9 cellular contexts compared by ENCODE assay signal in genomic region chr22:50641696-50642607, GRCh38. TPM values are rescaled to one million over a fixed set of nuclear protein-coding genes. Genes with fewer than 3 reads are reported as not detected.
A peak's percentile ranks its signal among the peaks of the same experiment; 100 is the strongest.
DNase-seq lines count a peak whose midpoint lies in the region; ATAC-seq and TF ChIP-seq lines count a peak whose summit lies in the region.
"Had no signal": no experiment of that assay in that cellular context is flagged by ENCODE, and none has a peak within 500 bp of the region (broad histone marks: within the 10 kb centered on the region; RNA-seq: fewer than 3 reads in every experiment).

No MANE protein-coding gene starts in this region.

- peaks cover 11% of the 10 kb centered on the region for H3K4me1 ChIP-seq in right cardiac atrium (ENCODE audit: control insufficient read depth, insufficient read depth, low read length)
- no peaks in the 10 kb centered on the region for H3K4me1 ChIP-seq in naive thymus-derived CD4-positive, alpha-beta T cell (ENCODE audit: control insufficient read depth in 2 of 2, insufficient read depth in 2 of 2, low read length in 2 of 2)

- peak; percentile 85 to 86 for ATAC-seq in right cardiac atrium
- no peak for ATAC-seq in naive thymus-derived CD4-positive, alpha-beta T cell
- no peak for ATAC-seq in HG02642 (IDR thresholded peaks at IDR 0.05; ENCODE audit: poor library complexity, unreplicated experiment)

- H3K27me3 Mint-ChIP-seq in progenitor cell of endocrine pancreas (peaks cover 3% of the 10 kb centered on the region), Calu3 (ENCODE audit: unreplicated experiment) (peaks cover 18% of the 10 kb centered on the region)
- H3K27me3 Mint-ChIP-seq in naive thymus-derived CD4-positive, alpha-beta T cell, result peaks cover 0 to 24% (median 12%) of the 10 kb centered on the region in 5 donors

- H3K9me3 ChIP-seq in right cardiac atrium (ENCODE audit: control insufficient read depth, low read length), result no peaks in the 10 kb centered on the region
- H3K9me3 ChIP-seq in naive thymus-derived CD4-positive, alpha-beta T cell (ENCODE audit: control insufficient read depth in 2 of 3, low read length in 3 of 3), result no peaks in the 10 kb centered on the region

- H3K9me3 Mint-ChIP-seq in progenitor cell of endocrine pancreas (ENCODE audit: low read depth) (peaks cover 3% of the 10 kb centered on the region), Calu3 (ENCODE audit: low read depth, unreplicated experiment) (no peaks in the 10 kb centered on the region)
- H3K9me3 Mint-ChIP-seq in naive thymus-derived CD4-positive, alpha-beta T cell, result peaks cover 0 to 3% (median 0%) of the 10 kb centered on the region in 11 donors

- no TSS peak for BruUV-seq in Calu3 (replicated peaks; lab: Mats Ljungman, UMichigan)

- no peak overlapping the region for H3K4me3 Mint-ChIP-seq in progenitor cell of endocrine pancreas (ENCODE audit: low read depth)
- H3K4me3 Mint-ChIP-seq in naive thymus-derived CD4-positive, alpha-beta T cell, result no peak overlapping the region
- no peak overlapping the region for H3K4me3 Mint-ChIP-seq in Calu3 (ENCODE audit: low read depth, unreplicated experiment)

- no peak overlapping the region for H3K4me3 ChIP-seq in GM06990 (replicated peaks; ENCODE audit: low read depth, low read length)
- H3K4me3 ChIP-seq in right cardiac atrium (ENCODE audit: low read length), result no peak overlapping the region
- no peak overlapping the region for H3K4me3 ChIP-seq in naive thymus-derived CD4-positive, alpha-beta T cell (ENCODE audit: low read length)

- CTCF ChIA-PET in naive thymus-derived CD4-positive, alpha-beta T cell (lab: Charles Lee), result interaction anchor here (0.5 to 1.8 kb wide), 4 partner anchors 21 to 50 kb away, joined by 3 to 5 read pairs (median 4); no protein-coding TSS in a partner anchor
- CTCF ChIA-PET in Calu3 (lab: Charles Lee), result interaction anchor here (0.6 kb wide), 2 partner anchors 51 to 66 kb away, joined by 3 to 4 read pairs; no protein-coding TSS in a partner anchor

- H3K36me3 Mint-ChIP-seq in progenitor cell of endocrine pancreas (ENCODE audit: insufficient read depth) (no peaks in the 10 kb centered on the region), Calu3 (ENCODE audit: insufficient read depth, unreplicated experiment) (no peaks in the 10 kb centered on the region)
- H3K36me3 Mint-ChIP-seq in naive thymus-derived CD4-positive, alpha-beta T cell, result peaks cover 0 to 2% (median 0%) of the 10 kb centered on the region in 5 donors

- DNase-seq in GM06990 (ENCODE audit: extremely low read depth, insufficient read length) (no peak), amniotic epithelial cell (ENCODE audit: low read depth) (peak; percentile 70), right cardiac atrium (peak; percentile 40 to 83 (median 81)), progenitor cell of endocrine pancreas (ENCODE audit: low spot score, unreplicated experiment) (no peak), Calu3 (no peak), GF-D8 (lab: John Stamatoyannopoulos, UW) (no peak)
- no peak for DNase-seq in naive thymus-derived CD4-positive, alpha-beta T cell

- peak overlapping the region; percentile 37 for H3K27ac Mint-ChIP-seq in progenitor cell of endocrine pancreas
- no peak overlapping the region for H3K27ac Mint-ChIP-seq in naive thymus-derived CD4-positive, alpha-beta T cell
- H3K27ac Mint-ChIP-seq in Calu3 (ENCODE audit: unreplicated experiment), result no peak overlapping the region

- 18% methylated on average over 17 of the region's 17 CpGs for WGBS in right cardiac atrium

- POLR2A ChIA-PET in naive thymus-derived CD4-positive, alpha-beta T cell (lab: Charles Lee), result no interaction called here

- H3K27me3 ChIP-seq in GM06990 (replicated peaks; ENCODE audit: control insufficient read depth, insufficient read depth, low read length), result peaks cover 2% of the 10 kb centered on the region
- no peaks in the 10 kb centered on the region for H3K27me3 ChIP-seq in right cardiac atrium (ENCODE audit: control insufficient read depth, insufficient read depth)
- peaks cover 0 to 4% of the 10 kb centered on the region in 2 donors for H3K27me3 ChIP-seq in naive thymus-derived CD4-positive, alpha-beta T cell (ENCODE audit: control insufficient read depth in 2 of 2, insufficient read depth in 2 of 2, low read length in 2 of 2)

- TF ChIP-seq CTCF in GM06990 (IDR thresholded peaks at IDR 0.05; ENCODE audit: insufficient read depth, low read length, poor library complexity, severe bottlenecking) (peak; percentile 6), progenitor cell of endocrine pancreas (IDR thresholded peaks at IDR 0.05; ENCODE audit: unreplicated experiment) (peak; percentile 14), Calu3 (IDR thresholded peaks at IDR 0.05; ENCODE audit: unreplicated experiment) (no peak)

- intact Hi-C loops in right cardiac atrium (cut with DNase I) (no loop called here), Calu3 (cut with micrococcal nuclease; ENCODE audit: unreplicated experiment) (no loop called here)
- intact Hi-C loops in naive thymus-derived CD4-positive, alpha-beta T cell (cut with micrococcal nuclease), result no loop called here

- peak overlapping the region; percentile 85 for H3K27ac ChIP-seq in right cardiac atrium (ENCODE audit: low read length)
- no peak overlapping the region for H3K27ac ChIP-seq in naive thymus-derived CD4-positive, alpha-beta T cell (ENCODE audit: low read depth, low read length)

- H3K4me1 Mint-ChIP-seq in progenitor cell of endocrine pancreas (ENCODE audit: low read depth) (peaks cover 9% of the 10 kb centered on the region), Calu3 (ENCODE audit: low read depth, unreplicated experiment) (no peaks in the 10 kb centered on the region)
- peaks cover 0 to 4% (median 0%) of the 10 kb centered on the region in 7 donors for H3K4me1 Mint-ChIP-seq in naive thymus-derived CD4-positive, alpha-beta T cell

- H3K36me3 ChIP-seq in GM06990 (ENCODE audit: control insufficient read depth, insufficient read depth, low read length), result no peaks in the 10 kb centered on the region
- no peaks in the 10 kb centered on the region for H3K36me3 ChIP-seq in naive thymus-derived CD4-positive, alpha-beta T cell (ENCODE audit: control insufficient read depth in 2 of 3, insufficient read depth in 3 of 3, low read length in 3 of 3)

RNA-seq across cellular contexts. Expression of gene ARSA, which starts 14.0 kb away (rescaled TPM):
- total RNA-seq in right cardiac atrium (10 to 100 TPM; 30.3 to 37.0 (median 32.2) TPM), progenitor cell of endocrine pancreas (36.2 and 37.1 TPM in 2 replicates), Calu3 (2022) (39.4 and 40.2 TPM in 2 replicates)
- 35.6 TPM for polyA plus RNA-seq in right cardiac atrium
- total RNA-seq in naive thymus-derived CD4-positive, alpha-beta T cell, result 10 to 100 TPM; 64.3 to 96.3 (median 68.7) TPM
- 10 to 100 TPM in 1 of 2 donors, 1 to 10 TPM in 1; 7.1 to 12.3 TPM for polyA plus RNA-seq in naive thymus-derived CD4-positive, alpha-beta T cell

RNA-seq across cellular contexts. Expression of gene SHANK3, which starts 30.7 kb away (rescaled TPM):
- total RNA-seq in right cardiac atrium, result 10 to 100 TPM; 18.7 to 28.9 (median 27.0) TPM
- 20.1 TPM for polyA plus RNA-seq in right cardiac atrium
- total RNA-seq in progenitor cell of endocrine pancreas, result 6.9 and 7.5 TPM in 2 replicates
- total RNA-seq in naive thymus-derived CD4-positive, alpha-beta T cell, result under 1 TPM in 3 of 5 experiments, not detected in 2; 0.07 to 0.73 (median 0.16) TPM
- not detected for polyA plus RNA-seq in naive thymus-derived CD4-positive, alpha-beta T cell
- 2.1 and 2.5 TPM in 2 replicates for total RNA-seq in Calu3 (2022)
- total RNA-seq: HT-29 had no signal

RNA-seq across cellular contexts. Expression of gene MAPK8IP2, which starts 41.4 kb away (rescaled TPM):
- under 1 TPM; 0.28 to 0.47 (median 0.38) TPM for total RNA-seq in right cardiac atrium
- polyA plus RNA-seq in right cardiac atrium, result 0.57 TPM
- 6.4 and 7.7 TPM in 2 replicates for total RNA-seq in progenitor cell of endocrine pancreas
- under 1 TPM; 0.24 to 0.64 (median 0.38) TPM for total RNA-seq in naive thymus-derived CD4-positive, alpha-beta T cell
- not detected for polyA plus RNA-seq in naive thymus-derived CD4-positive, alpha-beta T cell
- total RNA-seq in Calu3 (2022), result 2.9 and 3.1 TPM in 2 replicates
- total RNA-seq: HT-29 had no signal

RNA-seq across cellular contexts. Expression of gene CHKB, which starts 59.3 kb away (rescaled TPM):
- total RNA-seq in right cardiac atrium, result 10 to 100 TPM; 33.9 to 63.4 (median 42.7) TPM
- polyA plus RNA-seq in right cardiac atrium, result 44.5 TPM
- 124 and 132 TPM in 2 replicates for total RNA-seq in progenitor cell of endocrine pancreas
- total RNA-seq in naive thymus-derived CD4-positive, alpha-beta T cell, result 100 to 1,000 TPM; 121 to 214 (median 191) TPM
- 10 to 100 TPM; 24.2 to 29.4 TPM for polyA plus RNA-seq in naive thymus-derived CD4-positive, alpha-beta T cell
- 80.9 and 83.2 TPM in 2 replicates for total RNA-seq in Calu3 (2022)

Comparison
In these comparisons a context has a peak if more than half of its experiments do, and no peak if none do; other contexts are left out.
1. DNase-seq: peak in amniotic epithelial cell (single experiment) and right cardiac atrium (3 of 3); none in GM06990 (single experiment), progenitor cell of endocrine pancreas (single experiment), naive thymus-derived CD4-positive, alpha-beta T cell (0 of 9), Calu3 (single experiment) and GF-D8 (single experiment).
2. ATAC-seq: peak in right cardiac atrium (2 of 2); none in naive thymus-derived CD4-positive, alpha-beta T cell (single experiment) and HG02642 (single experiment).